Comparison of ENCODE assay signal across 8 cellular contexts in the genomic region with DNA sequence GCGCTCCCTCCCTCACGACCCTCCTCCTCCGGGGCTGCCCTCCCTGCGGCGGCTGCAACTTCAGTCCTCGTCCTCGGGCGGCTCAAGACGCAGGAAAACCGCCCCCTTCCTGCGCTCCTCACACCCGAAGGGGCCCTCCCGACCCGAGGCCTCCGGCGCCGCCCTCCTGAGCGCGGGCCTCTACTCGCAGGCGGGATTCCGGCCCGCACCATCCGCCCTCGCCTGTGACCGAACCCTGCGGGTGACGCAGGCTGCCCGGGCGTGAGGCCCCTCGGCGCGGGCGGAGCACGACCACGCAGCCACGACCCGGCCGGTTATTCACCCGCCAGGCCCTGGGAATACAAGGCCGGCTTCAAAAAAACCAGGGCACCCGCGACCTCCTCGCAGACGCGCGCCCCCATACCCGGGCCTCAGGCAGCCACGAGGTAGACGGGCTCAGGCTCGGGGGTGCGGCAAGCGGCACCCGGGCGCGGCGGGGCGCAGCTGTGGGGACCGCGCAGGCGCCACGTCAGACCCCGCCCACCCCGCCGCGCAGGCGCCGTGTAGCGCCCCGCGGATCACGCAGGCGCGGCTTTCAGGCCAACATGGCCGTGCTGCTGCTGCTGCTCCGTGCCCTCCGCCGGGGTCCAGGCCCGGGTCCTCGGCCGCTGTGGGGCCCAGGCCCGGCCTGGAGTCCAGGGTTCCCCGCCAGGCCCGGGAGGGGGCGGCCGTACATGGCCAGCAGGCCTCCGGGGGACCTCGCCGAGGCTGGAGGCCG. TPM values are rescaled to one million over a fixed set of nuclear protein-coding genes. Genes with fewer than 3 reads are reported as not detected.
DNase-seq lines count a peak whose midpoint lies in the region; ATAC-seq and TF ChIP-seq lines count a peak whose summit lies in the region.

Gene SPG7 (plus strand): TSS at position 570 of the 757 bp plus-strand sequence. CDS start 15 bp downstream, at position 585.

- peak; percentile 75 for ATAC-seq in HG03354 (IDR thresholded peaks at IDR 0.05; ENCODE audit: poor library complexity, severe bottlenecking, unreplicated experiment)
- ATAC-seq in left lung = peak; percentile 92

- TF ChIP-seq CTCF in BE2C (IDR thresholded peaks at IDR 0.05; ENCODE audit: low read depth, low read length) (no peak), left lung (IDR thresholded peaks at IDR 0.05) (no peak)

- H3K36me3 Mint-ChIP-seq in activated CD4-positive, alpha-beta T cell treated with anti-CD3 and anti-CD28 coated beads, Interleukin-2, amount 10 ng/mL, durations not matched to agents 7 days and 5 days (ENCODE audit: low read depth) = peaks cover 11% of the 10 kb centered on the region

- peak; percentile 95 for TF ChIP-seq POLR2A in GM19099 (IDR thresholded peaks at IDR 0.05; ENCODE audit: extremely low read depth, insufficient read length, low read depth)

- peak within 1 kb of the TSS; percentile 82 to 96 for H3K27ac ChIP-seq in left lung

- H3K9me3 ChIP-seq in BE2C (no peaks in the 10 kb centered on the region), left lung (no peaks in the 10 kb centered on the region)

- H3K9me3 Mint-ChIP-seq in activated CD4-positive, alpha-beta T cell treated with anti-CD3 and anti-CD28 coated beads, Interleukin-2, amount 10 ng/mL, durations not matched to agents 7 days and 5 days = no peaks in the 10 kb centered on the region

- intact Hi-C loops in left lung (cut with DNase I) = no loop called here

- CTCF ChIA-PET in activated CD4-positive, alpha-beta T cell treated with anti-CD3 and anti-CD28 coated beads, Interleukin-2, amount 10 ng/mL, durations not matched to agents 7 days and 5 days (lab: Charles Lee) = interaction anchor here (0.6 to 1.5 kb wide), 6 partner anchors 13 to 193 kb away, joined by 3 to 6 read pairs (median 4); no protein-coding TSS in a partner anchor

- H3K4me3 ChIP-seq in BE2C (ENCODE audit: low read depth, low read length) (peak within 1 kb of the TSS; percentile 91), left lung (peak within 1 kb of the TSS; percentile 92 to 97)

- POLR2A ChIA-PET in activated CD4-positive, alpha-beta T cell treated with anti-CD3 and anti-CD28 coated beads, Interleukin-2, amount 10 ng/mL, durations not matched to agents 7 days and 5 days (lab: Charles Lee) = interaction anchor here (1.0 kb wide), 1 partner anchor 215 kb away, joined by 6 read pairs; no protein-coding TSS in a partner anchor

- DNase-seq in BE2C (peak; percentile 91), NCI-H69 (lab: John Stamatoyannopoulos, UW) (peak; percentile 86), dedifferentiated amniotic fluid mesenchymal stem cell (ENCODE audit: extremely low spot score) (peak; percentile 71), left lung (peak; percentile 84 to 95)
- peak; percentile 88 for DNase-seq in activated CD4-positive, alpha-beta T cell treated with anti-CD3 and anti-CD28 coated beads, Interleukin-2, amount 10 ng/mL, durations not matched to agents 7 days and 5 days
- DNase-seq in stimulated activated CD4-positive, alpha-beta T cell treated with anti-CD3 and anti-CD28 coated beads, Interleukin-2, amount 100 ng/mL, for 4 hours (ENCODE audit: low read depth) = peak; percentile 86

- H3K4me3 Mint-ChIP-seq in activated CD4-positive, alpha-beta T cell treated with anti-CD3 and anti-CD28 coated beads, Interleukin-2, amount 10 ng/mL, durations not matched to agents 7 days and 5 days = peak within 1 kb of the TSS; percentile 93

- H3K36me3 ChIP-seq in BE2C (peaks cover 24% of the 10 kb centered on the region), left lung (peaks cover 0 to 28% of the 10 kb centered on the region in 2 donors)

- H3K27me3 Mint-ChIP-seq in activated CD4-positive, alpha-beta T cell treated with anti-CD3 and anti-CD28 coated beads, Interleukin-2, amount 10 ng/mL, durations not matched to agents 7 days and 5 days = no peaks in the 10 kb centered on the region

- H3K27me3 ChIP-seq in BE2C (no peaks in the 10 kb centered on the region), left lung (no peaks in the 10 kb centered on the region)

- H3K4me1 ChIP-seq in BE2C = no peaks in the 10 kb centered on the region
- peaks cover 22 to 54% of the 10 kb centered on the region in 2 donors for H3K4me1 ChIP-seq in left lung

- peak within 1 kb of the TSS; percentile 96 for H3K27ac Mint-ChIP-seq in activated CD4-positive, alpha-beta T cell treated with anti-CD3 and anti-CD28 coated beads, Interleukin-2, amount 10 ng/mL, durations not matched to agents 7 days and 5 days

- peaks cover 45% of the 10 kb centered on the region for H3K4me1 Mint-ChIP-seq in activated CD4-positive, alpha-beta T cell treated with anti-CD3 and anti-CD28 coated beads, Interleukin-2, amount 10 ng/mL, durations not matched to agents 7 days and 5 days

RNA-seq across cellular contexts. Expression of gene SPG7, which starts in this region (rescaled TPM):
- polyA plus RNA-seq in BE2C (2012; ENCODE audit: insufficient read depth, insufficient read length, low read depth) = 59.3 TPM
- total RNA-seq in activated CD4-positive, alpha-beta T cell treated with anti-CD3 and anti-CD28 coated beads, Interleukin-2, amount 10 ng/mL, durations not matched to agents 7 days and 5 days = 100 to 1,000 TPM in 1 of 2 experiments, 10 to 100 TPM in 1; 88.3 to 101 TPM
- total RNA-seq in left lung = 10 to 100 TPM; 79.3 to 79.5 TPM

Comparison
In these comparisons a context has a peak if more than half of its experiments do, and no peak if none do; other contexts are left out.
1. Peak in every context shown above with its lines: DNase-seq, ATAC-seq, H3K4me3 ChIP-seq and H3K27ac ChIP-seq.